9 cellular contexts compared by ENCODE assay signal in the genomic region with DNA sequence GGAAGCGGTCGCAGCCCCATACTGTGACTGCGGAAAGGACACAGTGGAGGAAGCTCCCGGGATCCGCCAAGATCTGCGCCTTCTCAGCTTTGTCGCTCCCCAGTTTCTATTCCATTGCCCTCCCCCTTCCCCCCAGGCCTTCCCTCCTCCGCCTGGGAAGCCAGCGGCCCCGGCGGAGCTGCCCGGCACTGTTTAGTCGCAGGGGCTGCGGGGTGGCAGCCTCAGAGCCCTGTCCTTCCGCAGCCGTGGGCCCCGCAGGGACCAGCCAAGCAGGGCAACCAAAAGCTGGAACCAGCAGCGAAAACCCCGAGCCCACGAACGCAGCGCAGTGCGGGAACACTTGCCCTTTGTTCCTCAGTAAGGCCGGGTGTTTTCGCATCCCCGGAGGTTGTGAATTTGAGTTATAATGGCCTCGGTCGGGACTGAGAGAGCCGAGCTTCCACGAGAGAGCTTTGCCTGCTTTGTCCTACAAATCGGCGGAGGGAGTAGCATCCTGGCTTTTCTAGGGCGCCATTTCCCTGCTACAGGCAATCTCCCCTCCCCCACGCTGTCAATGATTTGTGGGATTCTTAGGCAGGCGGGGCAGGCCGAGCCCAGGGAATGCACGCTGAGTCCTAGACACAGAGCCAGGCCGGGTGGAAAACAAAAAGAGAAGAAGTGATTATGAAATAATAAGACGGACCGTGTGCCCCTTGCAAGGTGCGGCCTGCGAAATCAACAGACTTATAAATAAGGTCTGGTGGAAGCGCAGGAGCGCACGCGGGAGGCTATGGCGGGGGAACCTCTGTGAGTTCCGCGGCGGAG. TPM values are rescaled to one million over a fixed set of nuclear protein-coding genes. Genes with fewer than 3 reads are reported as not detected.
DNase-seq lines count a peak whose midpoint lies in the region; ATAC-seq, FAIRE-seq and TF ChIP-seq lines count a peak whose summit lies in the region.
"Had no signal": no experiment of that assay in that cellular context is flagged by ENCODE, and none has a peak within 500 bp of the region (broad histone marks: within the 10 kb centered on the region; RNA-seq: fewer than 3 reads in every experiment).

No MANE protein-coding gene starts in this region.

- intact Hi-C loops in kidney (cut with DNase I), result no loop called here

- ATAC-seq in central memory CD8-positive, alpha-beta T cell (replicated peaks; ENCODE audit: extremely low read depth, poor library complexity, severe bottlenecking), result no peak

- H3K4me3 ChIP-seq in kidney (ENCODE audit: low read length in 2 of 2), result peak overlapping the region; percentile 72 to 92
- peak overlapping the region; percentile 57 to 84 (median 72) for H3K4me3 ChIP-seq in skeletal muscle tissue (ENCODE audit: low read length in 3 of 3)
- H3K4me3 ChIP-seq: BLaER1 treated with 17β-estradiol and CSF1 and Interleukin-3, amounts not matched to agents 10 nM and 100 nM had no signal

- H3K27me3 ChIP-seq in skeletal muscle tissue (ENCODE audit: control insufficient read depth in 3 of 3, insufficient read depth in 3 of 3, low read length in 3 of 3), result peaks cover 69 to 86% (median 79%) of the 10 kb centered on the region in 3 donors

- H3K9ac ChIP-seq in kidney (ENCODE audit: low read length in 2 of 2), result peak overlapping the region; percentile 52 to 80
- peak overlapping the region; percentile 28 to 70 (median 61) for H3K9ac ChIP-seq in skeletal muscle tissue (ENCODE audit: low read depth in 1 of 3, low read length in 3 of 3)
- H3K9ac ChIP-seq: BLaER1 treated with 17β-estradiol and CSF1 and Interleukin-3, amounts not matched to agents 10 nM and 100 nM had no signal

- H3K36me3 ChIP-seq in kidney (ENCODE audit: control insufficient read depth in 1 of 2, insufficient read depth in 2 of 2, low read length in 2 of 2) (no peaks in the 10 kb centered on the region), skeletal muscle tissue (ENCODE audit: control insufficient read depth in 3 of 3, insufficient read depth in 3 of 3, low read length in 3 of 3) (no peaks in the 10 kb centered on the region)
- H3K36me3 ChIP-seq: BLaER1 treated with 17β-estradiol and CSF1 and Interleukin-3, amounts not matched to agents 10 nM and 100 nM had no signal

- no peak for FAIRE-seq in kidney (lab: Jason Lieb, UNC)

- peaks cover 9% of the 10 kb centered on the region for H3K36me3 Mint-ChIP-seq in central memory CD8-positive, alpha-beta T cell (ENCODE audit: insufficient read depth)

- peaks cover 56% of the 10 kb centered on the region for H3K4me1 Mint-ChIP-seq in central memory CD8-positive, alpha-beta T cell

- H3K27me3 Mint-ChIP-seq in central memory CD8-positive, alpha-beta T cell, result peaks cover 100% of the 10 kb centered on the region

- H3K9me3 Mint-ChIP-seq in central memory CD8-positive, alpha-beta T cell, result no peaks in the 10 kb centered on the region

- DNase-seq in NOMO-1 treated with DMSO at 0.1 percent for 48 hours (lab: John Stamatoyannopoulos, UW; ENCODE audit: unreplicated experiment) (peak; percentile 24), NOMO-1 treated with dmso at 0.1 percent for 144 hours (lab: John Stamatoyannopoulos, UW; ENCODE audit: unreplicated experiment) (no peak), NCI-H460 (ENCODE audit: extremely low read depth, low read depth) (peak; percentile 61), kidney (peak; percentile 87)
- no peak for DNase-seq in central memory CD8-positive, alpha-beta T cell (ENCODE audit: low spot score in 2 of 2)
- no peak for DNase-seq in effector CD4-positive, alpha-beta T cell
- no peak for DNase-seq in stimulated activated CD4-positive, alpha-beta T cell treated with anti-CD3 and anti-CD28 coated beads, Interleukin-4, amount 100 ng/mL, for 4 hours

- no peak overlapping the region for H3K27ac Mint-ChIP-seq in central memory CD8-positive, alpha-beta T cell (ENCODE audit: low read depth)

- peak overlapping the region; percentile 42 for H3K4me3 Mint-ChIP-seq in central memory CD8-positive, alpha-beta T cell

- H3K4me1 ChIP-seq in kidney (ENCODE audit: control insufficient read depth in 1 of 2, insufficient read depth in 1 of 2, low read depth in 1 of 2, low read length in 2 of 2) (peaks cover 11 to 29% of the 10 kb centered on the region in 2 donors), skeletal muscle tissue (ENCODE audit: control insufficient read depth in 3 of 3, insufficient read depth in 3 of 3, low read length in 3 of 3) (peaks cover 35 to 46% (median 43%) of the 10 kb centered on the region in 3 donors)

- peak overlapping the region; percentile 59 to 86 for H3K27ac ChIP-seq in kidney (ENCODE audit: low read depth in 2 of 2, low read length in 2 of 2)
- H3K27ac ChIP-seq in skeletal muscle tissue (ENCODE audit: low read depth, low read length), result peak overlapping the region; percentile 48
- H3K27ac ChIP-seq: BLaER1 treated with 17β-estradiol and CSF1 and Interleukin-3, amounts not matched to agents 10 nM and 100 nM had no signal

- no peak for TF ChIP-seq CTCF in kidney (IDR thresholded peaks at IDR 0.05; ENCODE audit: borderline replicate concordance, extremely low read depth, insufficient read depth)

- H3K9me3 ChIP-seq in kidney (ENCODE audit: control insufficient read depth in 1 of 2, low read length in 2 of 2) (no peaks in the 10 kb centered on the region), skeletal muscle tissue (ENCODE audit: control insufficient read depth in 3 of 3, low read length in 3 of 3) (no peaks in the 10 kb centered on the region)
- H3K9me3 ChIP-seq: BLaER1 treated with 17β-estradiol and CSF1 and Interleukin-3, amounts not matched to agents 10 nM and 100 nM had no signal

RNA-seq across cellular contexts. Expression of a gene that starts 4.0 kb away (rescaled TPM):
- 14.4 and 16.2 TPM in 2 replicates for total RNA-seq in NCI-H460 (2014; rRNA removed; shearing (Covaris generic))
- polyA plus RNA-seq in NCI-H460 (2014; cell fraction: nucleus; rRNA removed), result 18.7 and 29.5 TPM in 2 replicates
- total RNA-seq in kidney (34.2 TPM), skeletal muscle tissue (104 TPM)
- polyA plus RNA-seq in kidney (ENCODE audit: insufficient read depth, low read depth, low replicate concordance), result 46.1 TPM

RNA-seq across cellular contexts. Expression of a gene that starts 27.3 kb away (rescaled TPM):
- total RNA-seq in NCI-H460 (2014; rRNA removed; shearing (Covaris generic)), result 25.4 and 32.5 TPM in 2 replicates
- 46.4 and 56.0 TPM in 2 replicates for polyA plus RNA-seq in NCI-H460 (2014; cell fraction: nucleus; rRNA removed)
- total RNA-seq in kidney (24.9 TPM), skeletal muscle tissue (16.7 TPM)
- 36.8 TPM for polyA plus RNA-seq in kidney (ENCODE audit: insufficient read depth, low read depth, low replicate concordance)

Comparison
In these comparisons a context has a peak if more than half of its experiments do, and no peak if none do; other contexts are left out.
1. DNase-seq: peak in NOMO-1 treated with DMSO at 0.1 percent for 48 hours (single experiment), NCI-H460 (single experiment) and kidney (single experiment); none in NOMO-1 treated with dmso at 0.1 percent for 144 hours (single experiment), central memory CD8-positive, alpha-beta T cell (0 of 2), effector CD4-positive, alpha-beta T cell (single experiment) and stimulated activated CD4-positive, alpha-beta T cell treated with anti-CD3 and anti-CD28 coated beads, Interleukin-4, amount 100 ng/mL, for 4 hours (0 of 2).